3 cellular contexts compared by ENCODE assay signal in the genomic region with DNA sequence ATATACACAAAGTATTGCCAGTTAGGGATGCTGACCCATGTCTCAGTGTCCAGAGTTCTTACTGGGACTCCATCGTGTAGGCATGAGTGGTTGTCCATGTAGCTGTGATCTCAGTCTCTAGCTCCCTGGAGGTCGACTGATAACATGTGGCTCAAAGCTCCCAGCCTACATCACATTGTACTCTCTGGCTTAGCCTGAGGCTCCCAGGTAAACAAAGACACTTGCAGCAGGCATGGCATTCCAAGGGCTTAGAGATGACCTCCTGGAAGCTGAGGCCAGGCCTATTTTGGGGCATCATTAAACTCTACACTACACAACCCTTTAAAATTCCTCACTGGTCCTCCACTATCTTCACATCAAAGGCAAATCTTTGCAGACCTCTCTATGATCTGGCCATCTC.
"Had no signal": no experiment of that assay in that cellular context is flagged by ENCODE, and none has a peak within 500 bp of the region (broad histone marks: within the 10 kb centered on the region; RNA-seq: fewer than 3 reads in every experiment).

No MANE protein-coding gene starts in this region.

- DNase-seq: GDM1, GF-D8 had no signal

- H3K4me3 ChIP-seq: GM12878 had no signal
